ENCODE assay signal across 26 cellular contexts in the genomic region with DNA sequence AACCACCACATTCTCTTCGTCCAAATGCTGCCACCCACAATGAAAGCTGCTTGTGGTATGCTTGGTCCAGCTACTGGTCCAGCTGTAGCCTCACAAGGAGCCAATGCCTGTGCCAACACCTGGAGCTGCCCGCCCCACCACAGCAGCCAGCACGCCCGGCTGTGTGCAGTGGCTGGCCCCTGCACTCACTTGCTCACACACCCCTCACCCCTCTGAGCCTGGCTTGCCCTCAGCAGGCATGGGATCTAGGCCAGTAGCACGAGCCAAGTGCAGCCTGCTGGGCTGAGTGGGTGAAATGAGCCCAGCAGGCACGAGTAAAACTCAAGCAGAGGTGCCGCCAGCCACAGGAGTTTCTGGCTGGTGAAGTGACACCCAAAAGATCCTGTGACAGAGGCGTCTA.
DNase-seq lines count a peak whose midpoint lies in the region; ATAC-seq, FAIRE-seq and TF ChIP-seq lines count a peak whose summit lies in the region.
"Had no signal": no experiment of that assay in that cellular context is flagged by ENCODE, and none has a peak within 500 bp of the region (broad histone marks: within the 10 kb centered on the region; RNA-seq: fewer than 3 reads in every experiment).

No MANE protein-coding gene starts in this region.

- H3K23ac ChIP-seq in IMR-90 (ENCODE audit: low read depth, low read length) (no peak overlapping the region), H1 (ENCODE audit: insufficient read length) (no peak overlapping the region), neuronal stem cell (ENCODE audit: low read depth, low read length, poor library complexity) (peak overlapping the region; percentile 99)

- H2BK20ac ChIP-seq in IMR-90 (ENCODE audit: low read depth, low read length) (no peak overlapping the region), H1 (ENCODE audit: low read length) (no peak overlapping the region)

- no peak overlapping the region for H4K5ac ChIP-seq in IMR-90 (ENCODE audit: low read depth, low read length)
- no peak overlapping the region for H4K5ac ChIP-seq in H1 (ENCODE audit: insufficient read length, low read depth, low read length)

- no peak overlapping the region for H3K27ac Mint-ChIP-seq in activated naive CD4-positive, alpha-beta T cell treated with anti-CD3 and anti-CD28 coated beads, Interleukin-2, amount 10 ng/mL, durations not matched to agents 7 days and 5 days
- H3K27ac Mint-ChIP-seq: B cell; CD4-positive, alpha-beta T cell; CD8-positive, alpha-beta T cell had no signal

- H2BK120ac ChIP-seq in IMR-90 (ENCODE audit: low read depth, low read length) (no peak overlapping the region), H1 (replicated peaks; ENCODE audit: low read depth, low read length) (no peak overlapping the region), neuronal stem cell (ENCODE audit: low read depth, low read length) (no peak overlapping the region)

- H3K9ac ChIP-seq in IMR-90 (ENCODE audit: low read depth, low read length) (no peak overlapping the region), H1 (replicated peaks in 1 of 4; ENCODE audit: extremely low read depth in 1 of 4, low read depth in 3 of 4, low read length in 3 of 4) (no peak overlapping the region), neuronal stem cell (ENCODE audit: low read depth, low read length, poor library complexity) (peak overlapping the region; percentile 3)
- H3K9ac ChIP-seq: BLaER1 treated with 17β-estradiol and CSF1 and Interleukin-3, amounts not matched to agents 10 nM and 100 nM had no signal

- no peak overlapping the region for H3K56ac ChIP-seq in IMR-90 (ENCODE audit: extremely low read depth, insufficient read depth, low read length)
- no peak overlapping the region for H3K56ac ChIP-seq in H1 (replicated peaks; ENCODE audit: insufficient read length, low read depth, low read length)

- H2BK15ac ChIP-seq in IMR-90 (ENCODE audit: low read depth, low read length) (no peak overlapping the region), H1 (ENCODE audit: low read length) (no peak overlapping the region), neuronal stem cell (ENCODE audit: low read length) (no peak overlapping the region)

- H3K27me3 Mint-ChIP-seq in activated naive CD4-positive, alpha-beta T cell treated with anti-CD3 and anti-CD28 coated beads, Interleukin-2, amount 10 ng/mL, durations not matched to agents 7 days and 5 days = no peaks in the 10 kb centered on the region
- H3K27me3 Mint-ChIP-seq: B cell; CD4-positive, alpha-beta T cell had no signal

- H4K20me1 ChIP-seq in IMR-90 (ENCODE audit: insufficient read depth, low read length) (no peaks in the 10 kb centered on the region), H1 (replicated peaks in 1 of 2; ENCODE audit: control insufficient read depth in 1 of 2, insufficient read depth in 2 of 2, low read length in 2 of 2) (no peaks in the 10 kb centered on the region)
- H4K20me1 ChIP-seq: BLaER1 treated with 17β-estradiol and CSF1 and Interleukin-3, amounts not matched to agents 10 nM and 100 nM had no signal

- H3K14ac ChIP-seq in IMR-90 (replicated peaks; ENCODE audit: low read depth, low read length) (no peak overlapping the region), H1 (ENCODE audit: insufficient read length) (no peak overlapping the region), neuronal stem cell (ENCODE audit: low read length) (peak overlapping the region; percentile 31)

- dilution Hi-C loops in IMR-90 (cut with HindIII; ENCODE audit: low sequenced_read_pairs, unreplicated experiment) = no loop called here

- no peaks in the 10 kb centered on the region for H3K23me2 ChIP-seq in H1 (ENCODE audit: low read depth, low read length)

- H3K4me1 ChIP-seq in IMR-90 (ENCODE audit: control insufficient read depth, insufficient read depth, low read length) (no peaks in the 10 kb centered on the region), H1 (replicated peaks in 1 of 4; ENCODE audit: control insufficient read depth in 3 of 4, insufficient read depth in 4 of 4, low read length in 3 of 4) (no peaks in the 10 kb centered on the region), neuronal stem cell (ENCODE audit: control insufficient read depth in 2 of 2, insufficient read depth in 1 of 2, low read depth in 1 of 2, low read length in 2 of 2) (no peaks in the 10 kb centered on the region)
- H3K4me1 ChIP-seq: A549; BLaER1 treated with 17β-estradiol and CSF1 and Interleukin-3, amounts not matched to agents 10 nM and 100 nM had no signal

- BruUV-seq in IMR-90 (replicated peaks; lab: Mats Ljungman, UMichigan) = no TSS peak

- no peak overlapping the region for H3K27ac ChIP-seq in IMR-90 (ENCODE audit: insufficient read depth, low read length)
- H3K27ac ChIP-seq in H1 (ENCODE audit: low read depth, low read length) = no peak overlapping the region
- H3K27ac ChIP-seq in neuronal stem cell (replicated peaks; ENCODE audit: low read length) = no peak overlapping the region
- H3K27ac ChIP-seq: 22Rv1; A549; BLaER1 treated with 17β-estradiol and CSF1 and Interleukin-3, amounts not matched to agents 10 nM and 100 nM; C4-2B had no signal

- H4K91ac ChIP-seq in IMR-90 (ENCODE audit: insufficient read depth, low read depth, low read length) = no peak overlapping the region
- H4K91ac ChIP-seq in H1 (replicated peaks; ENCODE audit: insufficient read length, low read length) = no peak overlapping the region
- no peak overlapping the region for H4K91ac ChIP-seq in neuronal stem cell (ENCODE audit: low read depth, low read length, poor library complexity)

- CTCF ChIA-PET in IMR-90 (lab: Yijun Ruan, JAX) = no interaction called here
- CTCF ChIA-PET in H1 (lab: Charles Lee; ENCODE audit: partially characterized antibody) = interaction anchor here (0.7 kb wide), 1 partner anchor 15 kb away, joined by 3 read pairs; no protein-coding TSS in a partner anchor
- CTCF ChIA-PET in activated naive CD4-positive, alpha-beta T cell treated with anti-CD3 and anti-CD28 coated beads, Interleukin-2, amount 10 ng/mL, durations not matched to agents 7 days and 5 days (lab: Charles Lee) = no interaction called here

- intact Hi-C loops in cardiac septum (cut with DNase I) (no loop called here), left ventricle myocardium superior (cut with micrococcal nuclease) (no loop called here), IMR-90 (cut with micrococcal nuclease) (no loop called here)

- TF ChIP-seq RAD21 in IMR-90 (IDR thresholded peaks at IDR 0.05; ENCODE audit: low read length) = no peak
- TF ChIP-seq RAD21 in H1 (IDR thresholded peaks at IDR 0.05 in 1 of 2, conservative IDR thresholded peaks at IDR 0.05 in 1 of 2; ENCODE audit: low read depth in 2 of 2, low read length in 2 of 2) = no peak

- H2BK12ac ChIP-seq in H1 (ENCODE audit: low read depth, low read length) = no peak overlapping the region
- no peak overlapping the region for H2BK12ac ChIP-seq in neuronal stem cell (ENCODE audit: low read length)

- in situ Hi-C loops in IMR-90 (cut with MboI; ENCODE audit: low sequenced_read_pairs) = no loop called here

- POLR2A ChIA-PET in IMR-90 (lab: Charles Lee; ENCODE audit: unreplicated experiment) = no interaction called here
- POLR2A ChIA-PET in H1 (lab: Charles Lee; ENCODE audit: partially characterized antibody) = no interaction called here

- no peaks in the 10 kb centered on the region for H3K4me1 Mint-ChIP-seq in activated naive CD4-positive, alpha-beta T cell treated with anti-CD3 and anti-CD28 coated beads, Interleukin-2, amount 10 ng/mL, durations not matched to agents 7 days and 5 days
- H3K4me1 Mint-ChIP-seq: B cell had no signal

- WGBS in IMR-90 (ENCODE audit: extremely low coverage in 2 of 2, insufficient read length in 1 of 2), 2 experiments = no CpG with 5 or more reads among the region's 8 CpGs
- WGBS in H1 (ENCODE audit: extremely low coverage in 1 of 2, insufficient coverage in 1 of 2, insufficient read length in 1 of 2, insufficient replicate concordance in 2 of 2, low coverage in 1 of 2, low lambda C conversion rate in 2 of 2, missing lambda C conversion rate in 1 of 2), 2 experiments = 91% methylated on average over 8 of the region's 8 CpGs; no CpG with 5 or more reads in 1 of the 2 experiments
- no CpG with 5 or more reads among the region's 8 CpGs for WGBS in neuronal stem cell (ENCODE audit: extremely low coverage in 2 of 2, insufficient read length in 2 of 2, insufficient replicate concordance in 1 of 2), 2 donors

- no peak for FAIRE-seq in H1 (lab: Jason Lieb, UNC)
- FAIRE-seq: A549, GM12878, GM12892, GM18507 had no signal

- no peak overlapping the region for H3K4ac ChIP-seq in IMR-90 (ENCODE audit: low read depth, low read length)
- no peak overlapping the region for H3K4ac ChIP-seq in H1 (replicated peaks; ENCODE audit: insufficient read length, low read depth, low read length)
- peak overlapping the region; percentile 23 for H3K4ac ChIP-seq in neuronal stem cell (ENCODE audit: low read length)

- no peak overlapping the region for H2AK9ac ChIP-seq in IMR-90 (replicated peaks; ENCODE audit: low read depth, low read length, poor library complexity)

- H3K18ac ChIP-seq in IMR-90 (ENCODE audit: low read depth, low read length) = no peak overlapping the region
- no peak overlapping the region for H3K18ac ChIP-seq in H1 (ENCODE audit: extremely low read depth, low read length)
- H3K18ac ChIP-seq in neuronal stem cell (ENCODE audit: low read length) = peak overlapping the region; percentile 80

- H3K27me3 ChIP-seq in IMR-90 (ENCODE audit: control insufficient read depth, insufficient read depth, low read length) = no peaks in the 10 kb centered on the region
- no peaks in the 10 kb centered on the region for H3K27me3 ChIP-seq in H1 (replicated peaks in 1 of 4; ENCODE audit: control insufficient read depth in 3 of 4, extremely low read depth in 1 of 4, insufficient read depth in 3 of 4, low read length in 3 of 4)
- no peaks in the 10 kb centered on the region for H3K27me3 ChIP-seq in neuronal stem cell (ENCODE audit: control insufficient read depth in 3 of 3, insufficient read depth in 3 of 3, low read depth in 1 of 3, low read length in 3 of 3)
- H3K27me3 ChIP-seq: BLaER1 treated with 17β-estradiol and CSF1 and Interleukin-3, amounts not matched to agents 10 nM and 100 nM had no signal

- no peak overlapping the region for H2BK5ac ChIP-seq in IMR-90 (ENCODE audit: low read depth, low read length, poor library complexity, severe bottlenecking)
- H2BK5ac ChIP-seq in H1 (ENCODE audit: low read depth, low read length) = no peak overlapping the region
- H2BK5ac ChIP-seq in neuronal stem cell (ENCODE audit: low read length) = no peak overlapping the region

- no peak overlapping the region for H3K4me3 ChIP-seq in IMR-90 (ENCODE audit: insufficient read depth, low read depth, low read length)
- H3K4me3 ChIP-seq in H1 (ENCODE audit: extremely low read depth in 1 of 4, insufficient read depth in 2 of 4, low read depth in 3 of 4, low read length in 4 of 4) = no peak overlapping the region
- no peak overlapping the region for H3K4me3 ChIP-seq in neuronal stem cell (ENCODE audit: low read length in 2 of 2)
- H3K4me3 ChIP-seq: A549; BLaER1 treated with 17β-estradiol and CSF1 and Interleukin-3, amounts not matched to agents 10 nM and 100 nM; GM12878 had no signal

- H3K9me3 ChIP-seq in IMR-90 (ENCODE audit: control insufficient read depth, insufficient read depth, low read length) (no peaks in the 10 kb centered on the region), H1 (ENCODE audit: insufficient read depth in 2 of 2, low read depth in 1 of 2, low read length in 1 of 2) (no peaks in the 10 kb centered on the region), neuronal stem cell (replicated peaks in 1 of 2; ENCODE audit: control insufficient read depth in 2 of 2, insufficient read depth in 1 of 2, low read depth in 1 of 2, low read length in 2 of 2) (no peaks in the 10 kb centered on the region)
- H3K9me3 ChIP-seq: A549; BLaER1 treated with 17β-estradiol and CSF1 and Interleukin-3, amounts not matched to agents 10 nM and 100 nM had no signal

- H3K9me3 Mint-ChIP-seq in activated naive CD4-positive, alpha-beta T cell treated with anti-CD3 and anti-CD28 coated beads, Interleukin-2, amount 10 ng/mL, durations not matched to agents 7 days and 5 days = peaks cover 3% of the 10 kb centered on the region

- H3K36me3 ChIP-seq in IMR-90 (ENCODE audit: control insufficient read depth, insufficient read depth, low read length) (no peaks in the 10 kb centered on the region), H1 (ENCODE audit: control insufficient read depth in 2 of 4, insufficient read depth in 4 of 4, low read length in 3 of 4) (no peaks in the 10 kb centered on the region), neuronal stem cell (replicated peaks in 1 of 2; ENCODE audit: control insufficient read depth in 2 of 2, insufficient read depth in 2 of 2, low read length in 2 of 2) (no peaks in the 10 kb centered on the region)
- H3K36me3 ChIP-seq: BLaER1 treated with 17β-estradiol and CSF1 and Interleukin-3, amounts not matched to agents 10 nM and 100 nM had no signal

- H3K36me3 Mint-ChIP-seq in activated naive CD4-positive, alpha-beta T cell treated with anti-CD3 and anti-CD28 coated beads, Interleukin-2, amount 10 ng/mL, durations not matched to agents 7 days and 5 days = no peaks in the 10 kb centered on the region
- H3K36me3 Mint-ChIP-seq: CD8-positive, alpha-beta T cell had no signal

- peak overlapping the region; percentile 63 for H2AFZ ChIP-seq in IMR-90 (replicated peaks; ENCODE audit: low read length, poor library complexity)
- no peak overlapping the region for H2AFZ ChIP-seq in H1 (ENCODE audit: low read length)
- no peak overlapping the region for H2AFZ ChIP-seq in neuronal stem cell (ENCODE audit: low read length)

- TF ChIP-seq POLR2A in IMR-90 (IDR thresholded peaks at IDR 0.05; ENCODE audit: low read depth, low read length) (no peak), H1 (IDR thresholded peaks at IDR 0.05; ENCODE audit: control extremely low read depth in 1 of 2, low read depth in 2 of 2, low read length in 2 of 2) (no peak)

- ATAC-seq in left ventricle myocardium superior (no peak), IMR-90 (ENCODE audit: low read depth) (no peak), GM21515 (IDR thresholded peaks at IDR 0.05; ENCODE audit: unreplicated experiment) (no peak)
- ATAC-seq: A549; CD8-positive, alpha-beta T cell; GM12878 had no signal

- H3K4me3 Mint-ChIP-seq in activated naive CD4-positive, alpha-beta T cell treated with anti-CD3 and anti-CD28 coated beads, Interleukin-2, amount 10 ng/mL, durations not matched to agents 7 days and 5 days = no peak overlapping the region
- H3K4me3 Mint-ChIP-seq: B cell; CD4-positive, alpha-beta T cell; CD8-positive, alpha-beta T cell had no signal

- H3K9me1 ChIP-seq in IMR-90 (ENCODE audit: insufficient read depth, low read length) = no peaks in the 10 kb centered on the region

- TF ChIP-seq CTCF in IMR-90 (conservative IDR thresholded peaks at IDR 0.05; ENCODE audit: low read depth, low read length) = no peak
- TF ChIP-seq CTCF in H1 (IDR thresholded peaks at IDR 0.05; ENCODE audit: control extremely low read depth in 1 of 3, insufficient read depth in 1 of 3, low read depth in 1 of 3, low read length in 3 of 3) = no peak

- no peak overlapping the region for H3K4me2 ChIP-seq in IMR-90 (ENCODE audit: low read depth, low read length)
- no peak overlapping the region for H3K4me2 ChIP-seq in H1 (ENCODE audit: insufficient read depth in 1 of 2, low read depth in 2 of 2, low read length in 2 of 2)
- no peak overlapping the region for H3K4me2 ChIP-seq in neuronal stem cell (ENCODE audit: insufficient read depth, low read length, poor library complexity, severe bottlenecking)
- H3K4me2 ChIP-seq: A549; BLaER1 treated with 17β-estradiol and CSF1 and Interleukin-3, amounts not matched to agents 10 nM and 100 nM had no signal

- no peaks in the 10 kb centered on the region for H3K79me2 ChIP-seq in H1 (ENCODE audit: control insufficient read depth in 1 of 2, insufficient read depth in 2 of 2, low read length in 2 of 2)

- no peak for TF ChIP-seq EP300 in H1 (IDR thresholded peaks at IDR 0.05; ENCODE audit: borderline replicate concordance in 1 of 2, low read depth in 2 of 2, low read length in 2 of 2)

- no peak overlapping the region for H2AK5ac ChIP-seq in IMR-90 (ENCODE audit: low read depth, low read length)
- H2AK5ac ChIP-seq in H1 (ENCODE audit: low read depth, low read length) = no peak overlapping the region
- no peak overlapping the region for H2AK5ac ChIP-seq in neuronal stem cell (ENCODE audit: low read depth, low read length)

- peak; percentile 61 for DNase-seq in cardiac septum (ENCODE audit: low spot score)
- no peak for DNase-seq in left ventricle myocardium superior
- DNase-seq in IMR-90 = no peak
- no peak for DNase-seq in H1 (ENCODE audit: low read depth in 1 of 2, low spot score in 2 of 2)
- no peak for DNase-seq in neuronal stem cell (ENCODE audit: low spot score)
- DNase-seq in NCI-H2171 (lab: John Stamatoyannopoulos, UW) = no peak
- no peak for DNase-seq in activated naive CD4-positive, alpha-beta T cell treated with anti-CD3 and anti-CD28 coated beads, Interleukin-2, amount 10 ng/mL, durations not matched to agents 7 days and 5 days
- DNase-seq: AML-193; CD4-positive, alpha-beta T cell; CD8-positive, alpha-beta T cell; DMS 273 treated with DMSO at 0.1 percent for 48 hours; DMS153; DMS53; DMS79; DND-41; EL; GDM1 had no signal

- H4K8ac ChIP-seq in IMR-90 (ENCODE audit: low read depth in 2 of 2, low read length in 2 of 2) = no peak overlapping the region
- 0 out of 2 replicates have a peak overlapping the region, but pooled peaks have one; percentile 35 for H4K8ac ChIP-seq in H1 (ENCODE audit: extremely low read depth, insufficient read depth, low read length)
- no peak overlapping the region for H4K8ac ChIP-seq in neuronal stem cell (ENCODE audit: low read depth, low read length)

- no peaks in the 10 kb centered on the region for H3K79me1 ChIP-seq in IMR-90 (ENCODE audit: low read depth in 1 of 2, low read length in 2 of 2)
- no peaks in the 10 kb centered on the region for H3K79me1 ChIP-seq in H1 (ENCODE audit: low read depth, low read length)
- H3K79me1 ChIP-seq in neuronal stem cell (ENCODE audit: low read depth, low read length) = no peaks in the 10 kb centered on the region
